15 cellular contexts compared by ENCODE assay signal in the genomic region with DNA sequence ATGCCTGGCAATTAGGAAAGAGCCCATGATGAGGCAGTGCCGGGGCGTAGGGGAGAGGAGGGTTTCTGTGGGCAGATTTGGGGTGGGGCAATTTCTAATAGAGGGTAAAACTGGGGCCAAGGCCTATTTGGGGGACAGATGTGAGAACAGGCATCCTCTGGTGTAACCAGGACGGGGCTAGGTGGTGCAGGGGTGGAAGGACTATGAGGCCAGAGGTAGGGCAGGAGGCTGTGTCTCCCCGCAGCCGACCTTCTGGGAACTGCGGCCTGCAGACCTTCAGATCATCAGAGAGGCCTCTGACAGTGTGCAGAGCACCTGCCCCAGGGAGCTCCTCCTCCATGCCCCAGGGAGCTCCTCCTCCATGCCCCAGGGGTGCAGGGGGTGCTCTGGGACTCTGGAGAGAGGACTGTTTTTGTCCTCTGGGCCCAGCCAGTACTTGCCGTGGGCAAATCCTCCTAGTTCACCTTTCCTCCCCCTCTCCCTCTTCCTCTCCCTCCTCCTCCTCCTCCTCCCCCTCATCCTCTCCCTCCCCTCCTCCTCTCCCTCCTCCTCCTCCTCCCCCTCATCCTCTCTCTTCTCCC.
"Had no signal": no experiment of that assay in that cellular context is flagged by ENCODE, and none has a peak within 500 bp of the region (broad histone marks: within the 10 kb centered on the region; RNA-seq: fewer than 3 reads in every experiment).

No MANE protein-coding gene starts in this region.

- ATAC-seq: activated CD4-positive, CD25-positive, alpha-beta regulatory T cell treated with anti-CD3 and anti-CD28 coated beads, Interleukin-2, amount 50 U/mL, for 24 hours; natural killer cell treated with Interleukin-12 subunit alpha and Interleukin-12 subunit beta and Interleukin-15 and Interleukin-18, amount 100 ng/mL, for 72 hours; T-cell had no signal

- H3K4me3 Mint-ChIP-seq: brain; central memory CD8-positive, alpha-beta T cell; natural killer cell treated with Interleukin-12 subunit alpha and Interleukin-12 subunit beta and Interleukin-15 and Interleukin-18, amount 100 ng/mL, for 72 hours; T-cell had no signal

- H3K36me3 Mint-ChIP-seq: activated naive CD4-positive, alpha-beta T cell treated with anti-CD3 and anti-CD28 coated beads, Interleukin-2, amount 50 U/mL, for 72 hours; brain; natural killer cell treated with Interleukin-12 subunit alpha and Interleukin-12 subunit beta and Interleukin-15 and Interleukin-18, amount 100 ng/mL, for 72 hours; T-cell had no signal

- H3K27ac Mint-ChIP-seq: activated naive CD4-positive, alpha-beta T cell treated with anti-CD3 and anti-CD28 coated beads, Interleukin-2, amount 50 U/mL, for 72 hours; natural killer cell treated with Interleukin-12 subunit alpha and Interleukin-12 subunit beta and Interleukin-15 and Interleukin-18, amount 100 ng/mL, for 72 hours; T-cell had no signal

- H3K9me3 ChIP-seq: esophagus muscularis mucosa had no signal

- H3K9me3 Mint-ChIP-seq: activated naive CD4-positive, alpha-beta T cell treated with anti-CD3 and anti-CD28 coated beads, Interleukin-2, amount 50 U/mL, for 72 hours; central memory CD8-positive, alpha-beta T cell; natural killer cell treated with Interleukin-12 subunit alpha and Interleukin-12 subunit beta and Interleukin-15 and Interleukin-18, amount 100 ng/mL, for 72 hours; T-cell had no signal

- DNase-seq: activated CD4-positive, alpha-beta T cell treated with anti-CD3 and anti-CD28 coated beads, Interleukin-2, amount 50 U/mL, for 4 hours; activated effector memory CD4-positive, alpha-beta T cell treated with anti-CD3 and anti-CD28 coated beads, Interleukin-2, amount 50 U/mL, for 16 hours; activated T-cell treated with anti-CD3 and anti-CD28 coated beads, Interleukin-2, amount 50 U/mL, for 48 hours; cortex of kidney; effector CD4-positive, alpha-beta T cell; kidney glomerular epithelial cell; mesenchymal stem cell; T-cell; T-helper 9 cell had no signal

- H3K36me3 ChIP-seq: esophagus muscularis mucosa had no signal

- H3K27me3 ChIP-seq: esophagus muscularis mucosa had no signal
